8 cellular contexts compared by ENCODE assay signal in the genomic region with DNA sequence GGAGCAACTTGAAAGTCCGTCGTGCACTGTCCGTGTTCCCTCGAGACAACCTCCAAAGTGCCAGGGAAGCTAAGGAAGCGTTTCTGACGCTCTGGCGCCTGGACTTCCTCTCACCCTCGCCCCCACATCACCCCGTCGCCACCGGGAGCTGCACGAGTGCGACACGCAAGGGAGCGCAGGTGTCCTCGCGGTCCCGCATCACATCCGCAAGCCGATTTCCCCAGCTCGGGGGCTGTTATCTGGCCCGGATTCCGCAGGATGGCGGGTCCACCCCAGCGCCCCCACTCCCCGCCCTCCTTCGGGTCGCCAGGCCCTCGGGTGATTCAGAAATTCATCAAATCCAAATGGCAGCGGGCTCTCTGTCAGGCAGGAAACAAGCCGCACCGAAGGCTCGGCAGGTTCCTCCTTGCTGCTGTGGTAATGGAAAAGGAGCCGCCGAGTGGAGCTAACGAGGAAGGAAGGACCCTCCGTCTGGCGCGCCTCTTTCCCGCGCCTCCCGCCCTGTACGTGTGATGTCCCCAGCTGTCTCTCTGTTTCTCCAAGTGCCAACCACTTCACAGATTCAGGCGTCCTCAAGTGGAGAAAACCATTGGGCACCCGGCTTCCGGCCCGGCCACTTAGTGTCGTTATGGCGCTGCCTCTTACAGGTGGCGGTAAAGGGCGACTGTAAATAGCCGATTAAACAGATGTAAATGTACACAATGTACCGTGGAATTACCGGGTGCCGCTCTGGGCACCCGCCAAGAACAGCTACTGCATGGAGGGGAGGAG. TPM values are rescaled to one million over a fixed set of nuclear protein-coding genes. Genes with fewer than 3 reads are reported as not detected.
DNase-seq lines count a peak whose midpoint lies in the region; ATAC-seq and TF ChIP-seq lines count a peak whose summit lies in the region.

No MANE protein-coding gene starts in this region.

- H3K4ac ChIP-seq in mesenchymal stem cell (ENCODE audit: low read depth in 1 of 2, low read length in 2 of 2): peak overlapping the region; percentile 9 to 99

- H4K91ac ChIP-seq in mesenchymal stem cell (ENCODE audit: low read length): peak overlapping the region; percentile 58

- peaks cover 24 to 31% of the 10 kb centered on the region in 2 experiments for H3K27me3 ChIP-seq in mesenchymal stem cell (ENCODE audit: control insufficient read depth in 1 of 2, insufficient read depth in 1 of 2, low read length in 2 of 2)

- WGBS in mesenchymal stem cell: 1% methylated on average over 54 of the region's 56 CpGs

- DNase-seq in GM13977 (ENCODE audit: low spot score) (peak; percentile 36), NCI-H524 treated with DMSO at 0.1 percent for 48 hours (lab: John Stamatoyannopoulos, UW) (peak; percentile 81), ecto neural progenitor cell (ENCODE audit: low spot score) (peak; percentile 72), mesenchymal stem cell (peak; percentile 58)
- DNase-seq in activated CD4-positive, alpha-beta T cell treated with anti-CD3 and anti-CD28 coated beads, Interleukin-2, amount 50 U/mL, for 24 hours (ENCODE audit: low read depth in 1 of 2, low spot score in 1 of 2): peak; percentile 27 to 36
- DNase-seq in stimulated activated CD8-positive, alpha-beta memory T cell treated with anti-CD3 and anti-CD28 coated beads, Interleukin-15, amount 100 ng/mL, for 24 hours (ENCODE audit: low read depth): peak; percentile 12

- ATAC-seq in HG03442 (IDR thresholded peaks at IDR 0.05; ENCODE audit: unreplicated experiment) (peak; percentile 23), HG02840 (IDR thresholded peaks at IDR 0.05; ENCODE audit: low FRiP score, unreplicated experiment) (no peak)

- H4K8ac ChIP-seq in mesenchymal stem cell (ENCODE audit: low read length): no peak overlapping the region

- H3K23ac ChIP-seq in mesenchymal stem cell (ENCODE audit: low read length in 2 of 2): peak overlapping the region in 1 of 2 experiments; percentile 85

- peak overlapping the region; percentile 6 to 100 for H3K18ac ChIP-seq in mesenchymal stem cell (ENCODE audit: low read depth in 1 of 2, low read length in 2 of 2)

- peak overlapping the region; percentile 92 to 93 for H3K4me3 ChIP-seq in mesenchymal stem cell (ENCODE audit: insufficient read depth in 1 of 2, low read depth in 1 of 2, low read length in 2 of 2)

- peak overlapping the region; percentile 79 for H2AFZ ChIP-seq in mesenchymal stem cell (ENCODE audit: low read depth, low read length)

- no peak overlapping the region for H2AK5ac ChIP-seq in mesenchymal stem cell (ENCODE audit: low read length, severe bottlenecking)

- no peak overlapping the region for H2BK12ac ChIP-seq in mesenchymal stem cell (ENCODE audit: low read length in 2 of 2)

- H3K4me2 ChIP-seq in mesenchymal stem cell (ENCODE audit: low read length, poor library complexity, severe bottlenecking): peak overlapping the region; percentile 84

- no peak overlapping the region for H2BK5ac ChIP-seq in mesenchymal stem cell (ENCODE audit: low read depth, low read length, poor library complexity, severe bottlenecking)

- H3K4me1 ChIP-seq in mesenchymal stem cell (ENCODE audit: control insufficient read depth, insufficient read depth, low read depth, low read length): peaks cover 10% of the 10 kb centered on the region

- peak overlapping the region; percentile 41 for H2BK15ac ChIP-seq in mesenchymal stem cell (ENCODE audit: low read depth, poor library complexity, severe bottlenecking)

- no peak for TF ChIP-seq CTCF in GM13977 (IDR thresholded peaks at IDR 0.05; ENCODE audit: extremely low read depth, insufficient read depth, missing control alignments)

- H3K79me1 ChIP-seq in mesenchymal stem cell (replicated peaks; ENCODE audit: low read length, poor library complexity, severe bottlenecking): peaks cover 2% of the 10 kb centered on the region

- H3K9ac ChIP-seq in mesenchymal stem cell (ENCODE audit: low read length): peak overlapping the region; percentile 97

- no peak overlapping the region for H2BK120ac ChIP-seq in mesenchymal stem cell (ENCODE audit: low read depth, low read length)

- no peak overlapping the region for H3K27ac ChIP-seq in mesenchymal stem cell (ENCODE audit: low read length, poor library complexity, severe bottlenecking)

- in situ Hi-C loops in GM13977 (cut with MboI; ENCODE audit: low pct_unique_long_range_greater_than_20kb, low sequenced_read_pairs, unreplicated experiment): no loop called here

- H3K9me3 ChIP-seq in mesenchymal stem cell (ENCODE audit: control insufficient read depth, low read length): no peaks in the 10 kb centered on the region

- no peaks in the 10 kb centered on the region for H3K36me3 ChIP-seq in mesenchymal stem cell (ENCODE audit: control insufficient read depth in 1 of 2, insufficient read depth in 2 of 2, low read depth in 1 of 2, low read length in 2 of 2)

- no peak overlapping the region for H3K14ac ChIP-seq in mesenchymal stem cell (ENCODE audit: low read length in 2 of 2)

RNA-seq across cellular contexts. Expression of a gene that starts 0.9 kb away (rescaled TPM):
- 26.4 TPM for polyA plus RNA-seq in mesenchymal stem cell (2013, experiment 1 of 2)
- 25.9 TPM for polyA plus RNA-seq in mesenchymal stem cell (2013, experiment 2 of 2)

Comparison
In these comparisons a context has a peak if more than half of its experiments do, and no peak if none do; other contexts are left out.
1. DNase-seq: peak in every context shown above with its lines; median percentile 81 in NCI-H524 treated with DMSO at 0.1 percent for 48 hours; 72 in ecto neural progenitor cell; 58 in mesenchymal stem cell; 36 in GM13977; 32 in activated CD4-positive, alpha-beta T cell treated with anti-CD3 and anti-CD28 coated beads, Interleukin-2, amount 50 U/mL, for 24 hours; 12 in stimulated activated CD8-positive, alpha-beta memory T cell treated with anti-CD3 and anti-CD28 coated beads, Interleukin-15, amount 100 ng/mL, for 24 hours.